20 cellular contexts compared by ENCODE assay signal in genomic region chr3:58737644-58738043, GRCh38.
A peak's percentile ranks its signal among the peaks of the same experiment; 100 is the strongest.
DNase-seq lines count a peak whose midpoint lies in the region; ATAC-seq and TF ChIP-seq lines count a peak whose summit lies in the region.
"Had no signal": no experiment of that assay in that cellular context is flagged by ENCODE, and none has a peak within 500 bp of the region (broad histone marks: within the 10 kb centered on the region; RNA-seq: fewer than 3 reads in every experiment).

No MANE protein-coding gene starts in this region.

- POLR2A ChIA-PET in naive thymus-derived CD4-positive, alpha-beta T cell (lab: Charles Lee) = no interaction called here

- no peaks in the 10 kb centered on the region for H3K4me1 Mint-ChIP-seq in naive thymus-derived CD4-positive, alpha-beta T cell
- H3K4me1 Mint-ChIP-seq: B cell had no signal

- no peak overlapping the region for H3K27ac ChIP-seq in naive thymus-derived CD4-positive, alpha-beta T cell (ENCODE audit: low read depth, low read length)
- H3K27ac ChIP-seq: 22Rv1; A549; BLaER1 treated with 17β-estradiol and CSF1 and Interleukin-3, amounts not matched to agents 10 nM and 100 nM; C4-2B had no signal

- DNase-seq in DMS 273 (lab: John Stamatoyannopoulos, UW; ENCODE audit: unreplicated experiment) (peak; percentile 6), DMS 273 treated with DMSO at 0.1 percent for 48 hours (lab: John Stamatoyannopoulos, UW) (no peak), LNCaP clone FGC (ENCODE audit: low read depth) (peak; percentile 31), cerebellar cortex (ENCODE audit: low spot score) (peak; percentile 53), NCI-H1105 treated with DMSO at 0.1 percent for 48 hours (lab: John Stamatoyannopoulos, UW) (no peak)
- DNase-seq in naive thymus-derived CD4-positive, alpha-beta T cell = no peak
- no peak for DNase-seq in activated naive CD4-positive, alpha-beta T cell treated with Interleukin-2 at 50 U/mL for 16 hours
- DNase-seq: AML-193; Caco-2; Calu3; CD4-positive, alpha-beta T cell; CD8-positive, alpha-beta T cell; DMS79 treated with DMSO at 0.1 percent for 48 hours; GDM1 had no signal

- H3K36me3 Mint-ChIP-seq in naive thymus-derived CD4-positive, alpha-beta T cell = no peaks in the 10 kb centered on the region
- H3K36me3 Mint-ChIP-seq: CD8-positive, alpha-beta T cell had no signal

- no peak for ATAC-seq in naive thymus-derived CD4-positive, alpha-beta T cell
- ATAC-seq: A549; CD8-positive, alpha-beta T cell; GM12878 had no signal

- H3K4me3 ChIP-seq in LNCaP clone FGC (ENCODE audit: low read depth, low read length) = no peak overlapping the region
- no peak overlapping the region for H3K4me3 ChIP-seq in naive thymus-derived CD4-positive, alpha-beta T cell (ENCODE audit: low read length)
- H3K4me3 ChIP-seq: A549; BLaER1 treated with 17β-estradiol and CSF1 and Interleukin-3, amounts not matched to agents 10 nM and 100 nM; GM12878 had no signal

- intact Hi-C loops in naive thymus-derived CD4-positive, alpha-beta T cell (cut with micrococcal nuclease) = no loop called here

- TF ChIP-seq CTCF in LNCaP clone FGC (IDR thresholded peaks at IDR 0.05; ENCODE audit: control insufficient read depth, extremely low read depth, insufficient read depth) = no peak

- H3K9me3 ChIP-seq in naive thymus-derived CD4-positive, alpha-beta T cell (ENCODE audit: control insufficient read depth in 2 of 3, low read length in 3 of 3) = no peaks in the 10 kb centered on the region
- H3K9me3 ChIP-seq: A549, Caco-2 had no signal

- CTCF ChIA-PET in naive thymus-derived CD4-positive, alpha-beta T cell (lab: Charles Lee) = no interaction called here

- H3K36me3 ChIP-seq in naive thymus-derived CD4-positive, alpha-beta T cell (ENCODE audit: control insufficient read depth in 2 of 3, insufficient read depth in 3 of 3, low read length in 3 of 3) = no peaks in the 10 kb centered on the region

- peaks cover 0 to 8% (median 0%) of the 10 kb centered on the region in 11 donors for H3K9me3 Mint-ChIP-seq in naive thymus-derived CD4-positive, alpha-beta T cell
- H3K9me3 Mint-ChIP-seq: CD4-positive, alpha-beta T cell had no signal

- H3K27me3 Mint-ChIP-seq in naive thymus-derived CD4-positive, alpha-beta T cell = peaks cover 4 to 24% (median 13%) of the 10 kb centered on the region in 5 donors

- H3K27ac Mint-ChIP-seq in naive thymus-derived CD4-positive, alpha-beta T cell = no peak overlapping the region
- H3K27ac Mint-ChIP-seq: B cell; CD4-positive, alpha-beta T cell; CD8-positive, alpha-beta T cell had no signal

- H3K27me3 ChIP-seq in naive thymus-derived CD4-positive, alpha-beta T cell (ENCODE audit: control insufficient read depth in 2 of 2, insufficient read depth in 2 of 2, low read length in 2 of 2) = no peaks in the 10 kb centered on the region
- H3K27me3 ChIP-seq: BLaER1 treated with 17β-estradiol and CSF1 and Interleukin-3, amounts not matched to agents 10 nM and 100 nM had no signal

- H3K4me3 Mint-ChIP-seq in naive thymus-derived CD4-positive, alpha-beta T cell = no peak overlapping the region
- H3K4me3 Mint-ChIP-seq: B cell; CD4-positive, alpha-beta T cell; CD8-positive, alpha-beta T cell had no signal

- no peaks in the 10 kb centered on the region for H3K4me1 ChIP-seq in naive thymus-derived CD4-positive, alpha-beta T cell (ENCODE audit: control insufficient read depth in 2 of 2, insufficient read depth in 2 of 2, low read length in 2 of 2)
- H3K4me1 ChIP-seq: A549, Caco-2 had no signal

Comparison
In these comparisons a context has a peak if more than half of its experiments do, and no peak if none do; other contexts are left out.
1. DNase-seq: peak in DMS 273 (single experiment), LNCaP clone FGC (single experiment) and cerebellar cortex (single experiment); none in DMS 273 treated with DMSO at 0.1 percent for 48 hours (single experiment), NCI-H1105 treated with DMSO at 0.1 percent for 48 hours (single experiment), naive thymus-derived CD4-positive, alpha-beta T cell (0 of 9) and activated naive CD4-positive, alpha-beta T cell treated with Interleukin-2 at 50 U/mL for 16 hours (single experiment).